Comparison of ENCODE assay signal across 11 cellular contexts in genomic region chr13:76856141-76856571, GRCh38. TPM values are rescaled to one million over a fixed set of nuclear protein-coding genes. Genes with fewer than 3 reads are reported as not detected.
DNase-seq lines count a peak whose midpoint lies in the region; ATAC-seq and TF ChIP-seq lines count a peak whose summit lies in the region.
"Had no signal": no experiment of that assay in that cellular context is flagged by ENCODE, and none has a peak within 500 bp of the region (broad histone marks: within the 10 kb centered on the region; RNA-seq: fewer than 3 reads in every experiment).

No MANE protein-coding gene starts in this region.

- intact Hi-C loops in mammary epithelial cell (cut with micrococcal nuclease) = no loop called here

- H3K36me3 ChIP-seq in mammary epithelial cell (ENCODE audit: insufficient read depth, low read length) (no peaks in the 10 kb centered on the region), mesenchymal stem cell (ENCODE audit: control insufficient read depth in 1 of 2, insufficient read depth in 2 of 2, low read depth in 1 of 2, low read length in 2 of 2) (no peaks in the 10 kb centered on the region)
- H3K36me3 ChIP-seq: sigmoid colon had no signal

- H3K9ac ChIP-seq in mammary epithelial cell (ENCODE audit: insufficient read depth, low read length) = no peak overlapping the region
- peak overlapping the region; percentile 13 for H3K9ac ChIP-seq in mesenchymal stem cell (ENCODE audit: low read length)

- H2AK5ac ChIP-seq in mesenchymal stem cell (ENCODE audit: low read length, severe bottlenecking) = no peak overlapping the region

- WGBS in mammary epithelial cell (ENCODE audit: low coverage, missing lambda C conversion rate) = 0% methylated on average over 1 of the region's 1 CpG
- whole genome bisulfite sequencing in mesenchymal stem cell = 43% methylated on average over 1 of the region's 1 CpG

- no peak overlapping the region for H4K8ac ChIP-seq in mesenchymal stem cell (ENCODE audit: low read length)

- no peak overlapping the region for H3K4ac ChIP-seq in mesenchymal stem cell (ENCODE audit: low read depth in 1 of 2, low read length in 2 of 2)

- TF ChIP-seq EP300 in Ishikawa (IDR thresholded peaks at IDR 0.05; ENCODE audit: borderline replicate concordance) = no peak

- H4K20me1 ChIP-seq in mammary epithelial cell (ENCODE audit: insufficient read depth, low read length) = no peaks in the 10 kb centered on the region

- H3K18ac ChIP-seq in mesenchymal stem cell (ENCODE audit: low read depth in 1 of 2, low read length in 2 of 2) = no peak overlapping the region

- H3K4me1 Mint-ChIP-seq in osteocyte (ENCODE audit: unreplicated experiment) = peaks cover 30% of the 10 kb centered on the region

- TF ChIP-seq CTCF in mammary epithelial cell (conservative IDR thresholded peaks at IDR 0.05 in 1 of 2, IDR thresholded peaks at IDR 0.05 in 1 of 2; ENCODE audit: extremely low read depth in 1 of 2, insufficient read depth in 1 of 2, low read depth in 1 of 2, low read length in 2 of 2) (no peak), osteocyte (IDR thresholded peaks at IDR 0.05) (no peak)

- H3K9me3 ChIP-seq in mammary epithelial cell (replicated peaks; ENCODE audit: insufficient read depth, low read length) (no peaks in the 10 kb centered on the region), mesenchymal stem cell (ENCODE audit: control insufficient read depth, low read length) (no peaks in the 10 kb centered on the region)
- H3K9me3 ChIP-seq: sigmoid colon had no signal

- H3K27ac ChIP-seq in mammary epithelial cell (ENCODE audit: insufficient read depth, low read depth, low read length) (no peak overlapping the region), mesenchymal stem cell (ENCODE audit: low read length, poor library complexity, severe bottlenecking) (peak overlapping the region; percentile 13)
- H3K27ac ChIP-seq: sigmoid colon had no signal

- H3K14ac ChIP-seq in mesenchymal stem cell (ENCODE audit: low read length in 2 of 2) = no peak overlapping the region

- H3K27me3 Mint-ChIP-seq in osteocyte (ENCODE audit: unreplicated experiment) = no peaks in the 10 kb centered on the region

- no TSS peak for BruUV-seq in mammary epithelial cell (replicated peaks; lab: Mats Ljungman, UMichigan)

- no peak overlapping the region for H3K4me3 ChIP-seq in mammary epithelial cell (replicated peaks in 1 of 3; ENCODE audit: insufficient read depth in 1 of 3, low read depth in 2 of 3, low read length in 3 of 3)
- H3K4me3 ChIP-seq in mesenchymal stem cell (ENCODE audit: insufficient read depth in 1 of 2, low read depth in 1 of 2, low read length in 2 of 2) = no peak overlapping the region
- H3K4me3 ChIP-seq: sigmoid colon had no signal

- H3K79me2 ChIP-seq in mammary epithelial cell (ENCODE audit: insufficient read depth, low read length) = no peaks in the 10 kb centered on the region

- ATAC-seq in GM21737 (IDR thresholded peaks at IDR 0.05; ENCODE audit: unreplicated experiment) = no peak
- ATAC-seq in GM18498 (IDR thresholded peaks at IDR 0.05; ENCODE audit: unreplicated experiment) = no peak

- H3K9me3 Mint-ChIP-seq in osteocyte (ENCODE audit: unreplicated experiment) = peaks cover 11% of the 10 kb centered on the region

- in situ Hi-C loops in mammary epithelial cell (cut with MboI; ENCODE audit: low sequenced_read_pairs in 2 of 2) = no loop called here

- no peak overlapping the region for H3K23ac ChIP-seq in mesenchymal stem cell (ENCODE audit: low read length in 2 of 2)

- H4K91ac ChIP-seq in mesenchymal stem cell (ENCODE audit: low read length) = no peak overlapping the region

- H2AFZ ChIP-seq in mammary epithelial cell (ENCODE audit: low read depth, low read length) (peak overlapping the region; percentile 66), mesenchymal stem cell (ENCODE audit: low read depth, low read length) (no peak overlapping the region)

- CTCF ChIA-PET in mammary epithelial cell (lab: Charles Lee; ENCODE audit: low non-redundant PET) = no interaction called here

- H3K27me3 ChIP-seq in mammary epithelial cell (ENCODE audit: insufficient read depth, low read length) = no peaks in the 10 kb centered on the region
- no peaks in the 10 kb centered on the region for H3K27me3 ChIP-seq in mesenchymal stem cell (ENCODE audit: control insufficient read depth in 1 of 2, insufficient read depth in 1 of 2, low read length in 2 of 2)
- H3K27me3 ChIP-seq: sigmoid colon had no signal

- H2BK12ac ChIP-seq in mesenchymal stem cell (ENCODE audit: low read length in 2 of 2) = no peak overlapping the region

- peaks cover 41% of the 10 kb centered on the region for H3K4me1 ChIP-seq in mammary epithelial cell (ENCODE audit: insufficient read depth, low read length)
- H3K4me1 ChIP-seq in mesenchymal stem cell (ENCODE audit: control insufficient read depth, insufficient read depth, low read depth, low read length) = peaks cover 3% of the 10 kb centered on the region
- H3K4me1 ChIP-seq: sigmoid colon had no signal

- H3K36me3 Mint-ChIP-seq in osteocyte (ENCODE audit: unreplicated experiment) = no peaks in the 10 kb centered on the region

- no peaks in the 10 kb centered on the region for H3K79me1 ChIP-seq in mesenchymal stem cell (replicated peaks; ENCODE audit: low read length, poor library complexity, severe bottlenecking)

- peak; percentile 36 for DNase-seq in Daoy (ENCODE audit: low read depth)
- peak; percentile 96 for DNase-seq in mammary epithelial cell
- DNase-seq in mesenchymal stem cell = peak; percentile 66
- no peak for DNase-seq in osteocyte (ENCODE audit: extremely low spot score, unreplicated experiment)
- no peak for DNase-seq in medulla oblongata (ENCODE audit: extremely low spot score)
- DNase-seq: NCI-H1092 treated with DMSO at 0.1 percent for 48 hours, sigmoid colon, T-helper 9 cell had no signal

- no peak overlapping the region for H2BK15ac ChIP-seq in mesenchymal stem cell (ENCODE audit: low read depth, poor library complexity, severe bottlenecking)

- TF ChIP-seq RAD21 in Ishikawa (IDR thresholded peaks at IDR 0.05; ENCODE audit: low read depth) = no peak

- dilution Hi-C loops in mammary epithelial cell (cut with HindIII; ENCODE audit: low sequenced_read_pairs) = no loop called here

- H3K4me2 ChIP-seq in mammary epithelial cell (ENCODE audit: insufficient read depth, low read depth, low read length) (peak overlapping the region; percentile 25), mesenchymal stem cell (ENCODE audit: low read length, poor library complexity, severe bottlenecking) (no peak overlapping the region)

- H2BK120ac ChIP-seq in mesenchymal stem cell (ENCODE audit: low read depth, low read length) = no peak overlapping the region

- H2BK5ac ChIP-seq in mesenchymal stem cell (ENCODE audit: low read depth, low read length, poor library complexity, severe bottlenecking) = no peak overlapping the region

- H3K4me3 Mint-ChIP-seq in osteocyte (ENCODE audit: unreplicated experiment) = no peak overlapping the region

- H3K27ac Mint-ChIP-seq in osteocyte (ENCODE audit: unreplicated experiment) = no peak overlapping the region

TF ChIP-seq in Ishikawa, 13 proteins besides CTCF, POLR2A, EP300 and RAD21:
- TF ChIP-seq CEBPB (IDR thresholded peaks at IDR 0.05) (peak; percentile 29; the same call in 1 of the 2 replicates), TEAD4 (IDR thresholded peaks at IDR 0.05) (no peak)
TF ChIP-seq in Ishikawa: peak in this region for 1.

RNA-seq across cellular contexts. Expression of gene KCTD12, which starts 30.0 kb away (rescaled TPM):
- 4.2 and 5.0 TPM in 2 replicates for total RNA-seq in Daoy (2014; rRNA removed; shearing (Covaris generic))
- total RNA-seq in mammary epithelial cell (10 to 100 TPM; 57.0 to 80.1 TPM), osteocyte (32.9 and 36.3 TPM in 2 replicates)
- polyA plus RNA-seq in mammary epithelial cell = 25.3 TPM
- polyA minus RNA-seq in mammary epithelial cell = 52.3 TPM
- polyA plus RNA-seq in mesenchymal stem cell (2013, experiment 1 of 2) = 51.9 TPM
- 53.8 TPM for polyA plus RNA-seq in mesenchymal stem cell (2013, experiment 2 of 2)

Comparison
In these comparisons a context has a peak if more than half of its experiments do, and no peak if none do; other contexts are left out.
1. DNase-seq: peak in Daoy (single experiment), mammary epithelial cell (single experiment) and mesenchymal stem cell (single experiment); none in osteocyte (single experiment) and medulla oblongata (single experiment).